In the genomic region with DNA sequence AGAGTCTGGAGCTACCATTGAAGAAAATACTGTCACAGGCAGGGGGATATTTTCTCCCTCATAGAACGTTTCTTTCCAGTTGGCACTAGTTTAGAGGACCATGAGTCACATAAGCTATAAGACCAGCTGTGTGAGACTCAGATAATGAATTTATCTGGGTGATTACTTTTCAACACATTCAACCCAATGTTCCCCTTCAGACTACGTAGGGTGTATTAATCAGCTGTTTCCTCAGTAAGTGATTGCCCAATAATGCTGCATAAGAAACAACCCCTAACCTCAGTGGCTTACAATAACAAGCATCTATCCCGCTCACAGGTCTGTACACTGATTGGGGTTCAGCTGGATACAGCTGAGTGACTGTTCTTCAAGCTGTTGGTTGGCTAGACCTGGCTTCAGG, we compare ENCODE assay signal across 27 cellular contexts. TPM values are rescaled to one million over a fixed set of nuclear protein-coding genes. Genes with fewer than 3 reads are reported as not detected.
DNase-seq lines count a peak whose midpoint lies in the region; ATAC-seq and TF ChIP-seq lines count a peak whose summit lies in the region.
"Had no signal": no experiment of that assay in that cellular context is flagged by ENCODE, and none has a peak within 500 bp of the region (broad histone marks: within the 10 kb centered on the region; RNA-seq: fewer than 3 reads in every experiment).

No MANE protein-coding gene starts in this region.

- H3K4me3 Mint-ChIP-seq in activated naive CD8-positive, alpha-beta T cell treated with anti-CD3 and anti-CD28 coated beads, Interleukin-2, amount 50 U/mL, for 24 hours = no peak overlapping the region
- H3K4me3 Mint-ChIP-seq: CD4-positive, alpha-beta T cell; HFFc6; IgD-negative memory B cell had no signal

- no peak overlapping the region for H3K4me3 ChIP-seq in fibroblast of the aortic adventitia (ENCODE audit: low read depth, low read length)
- H3K4me3 ChIP-seq: A549 had no signal

- no peaks in the 10 kb centered on the region for H3K9me3 Mint-ChIP-seq in activated naive CD8-positive, alpha-beta T cell treated with anti-CD3 and anti-CD28 coated beads, Interleukin-2, amount 50 U/mL, for 24 hours
- H3K9me3 Mint-ChIP-seq: CD4-positive, alpha-beta T cell; HFFc6; IgD-negative memory B cell had no signal

- H3K36me3 Mint-ChIP-seq in activated naive CD8-positive, alpha-beta T cell treated with anti-CD3 and anti-CD28 coated beads, Interleukin-2, amount 50 U/mL, for 24 hours (ENCODE audit: low read depth) = no peaks in the 10 kb centered on the region
- H3K36me3 Mint-ChIP-seq: IgD-negative memory B cell had no signal

- H3K4me1 Mint-ChIP-seq in activated naive CD8-positive, alpha-beta T cell treated with anti-CD3 and anti-CD28 coated beads, Interleukin-2, amount 50 U/mL, for 24 hours = no peaks in the 10 kb centered on the region
- H3K4me1 Mint-ChIP-seq: IgD-negative memory B cell had no signal

- H3K27me3 Mint-ChIP-seq in activated naive CD8-positive, alpha-beta T cell treated with anti-CD3 and anti-CD28 coated beads, Interleukin-2, amount 50 U/mL, for 24 hours = no peaks in the 10 kb centered on the region
- H3K27me3 Mint-ChIP-seq: IgD-negative memory B cell had no signal

- DNase-seq in ELR (ENCODE audit: low read depth) (peak; percentile 0), LHCN-M2 (ENCODE audit: low read depth) (peak; percentile 39), dermis blood vessel endothelial cell (peak; percentile 41), fibroblast of the aortic adventitia (ENCODE audit: low read depth) (peak; percentile 66), NCI-H69 (lab: John Stamatoyannopoulos, UW) (no peak)
- no peak for DNase-seq in activated naive CD8-positive, alpha-beta T cell treated with anti-CD3 and anti-CD28 coated beads, Interleukin-2, amount 50 U/mL, for 24 hours
- DNase-seq: Caco-2; CD4-positive, alpha-beta T cell; DMS53; HFFc6; Karpas-422; MM.1S; NCI-H1092; NCI-H1436 treated with DMSO at 0.1 percent for 48 hours; NCI-H2029; NCI-H2171 treated with DMSO at 0.1 percent for 48 hours; NCI-H748 treated with DMSO at 0.1 percent for 48 hours; NK-92 treated with Interleukin-12 subunit alpha and Interleukin-12 subunit beta, amount 100 ng/mL, for 24 hours had no signal

- no peak overlapping the region for H3K27ac Mint-ChIP-seq in activated naive CD8-positive, alpha-beta T cell treated with anti-CD3 and anti-CD28 coated beads, Interleukin-2, amount 50 U/mL, for 24 hours
- H3K27ac Mint-ChIP-seq: CD4-positive, alpha-beta T cell; HFFc6; IgD-negative memory B cell had no signal

- no peak for TF ChIP-seq CTCF in fibroblast of the aortic adventitia (IDR thresholded peaks at IDR 0.05; ENCODE audit: insufficient read depth, low read length)

- ATAC-seq in HG02970 (IDR thresholded peaks at IDR 0.05; ENCODE audit: low FRiP score, unreplicated experiment) (no peak), GM21529 (IDR thresholded peaks at IDR 0.05; ENCODE audit: unreplicated experiment) (no peak)
- ATAC-seq in activated naive CD8-positive, alpha-beta T cell treated with anti-CD3 and anti-CD28 coated beads, Interleukin-2, amount 50 U/mL, for 24 hours = no peak
- ATAC-seq: A549, Right ventricle myocardium inferior had no signal

RNA-seq across cellular contexts. Expression of a gene that starts 38.1 kb away (rescaled TPM):
- total RNA-seq in LHCN-M2 (2014; rRNA removed) (not detected in 2 replicates), dermis blood vessel endothelial cell (not detected in 2 replicates), fibroblast of the aortic adventitia (ENCODE audit: low replicate concordance) (not detected in 2 replicates)
- polyA plus RNA-seq in LHCN-M2 (2012) = not detected
- total RNA-seq: Caco-2; CD4-positive, alpha-beta T cell; HFFc6; NCI-H460; OCI-LY7; Right ventricle myocardium inferior; SK-MEL-5 had no signal
- polyA plus RNA-seq: A549, BJ, IgD-negative memory B cell had no signal

Comparison
In these comparisons a context has a peak if more than half of its experiments do, and no peak if none do; other contexts are left out.
1. DNase-seq: peak in ELR (single experiment), LHCN-M2 (single experiment), dermis blood vessel endothelial cell (single experiment) and fibroblast of the aortic adventitia (single experiment); none in NCI-H69 (single experiment) and activated naive CD8-positive, alpha-beta T cell treated with anti-CD3 and anti-CD28 coated beads, Interleukin-2, amount 50 U/mL, for 24 hours (single experiment).